ENCODE assay signal across 1 cellular context in genomic region chr2:171521361-171522056, GRCh38.
TF ChIP-seq lines count a peak whose summit lies in the region.

No MANE protein-coding gene starts in this region.

TF ChIP-seq in IMR-90, 13 proteins besides CTCF, POLR2A, EP300 and RAD21 (continued from another document):
- TF ChIP-seq, protein P1, sequence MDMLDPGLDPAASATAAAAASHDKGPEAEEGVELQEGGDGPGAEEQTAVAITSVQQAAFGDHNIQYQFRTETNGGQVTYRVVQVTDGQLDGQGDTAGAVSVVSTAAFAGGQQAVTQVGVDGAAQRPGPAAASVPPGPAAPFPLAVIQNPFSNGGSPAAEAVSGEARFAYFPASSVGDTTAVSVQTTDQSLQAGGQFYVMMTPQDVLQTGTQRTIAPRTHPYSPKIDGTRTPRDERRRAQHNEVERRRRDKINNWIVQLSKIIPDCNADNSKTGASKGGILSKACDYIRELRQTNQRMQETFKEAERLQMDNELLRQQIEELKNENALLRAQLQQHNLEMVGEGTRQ (IDR thresholded peaks at IDR 0.05; ENCODE audit: low read depth, low read length), result no peak
- TF ChIP-seq RCOR1 (IDR thresholded peaks at IDR 0.05; ENCODE audit: insufficient replicate concordance, low read length), result no peak
- no peak for TF ChIP-seq RFX5 (IDR thresholded peaks at IDR 0.05; ENCODE audit: low read depth, low read length)
- no peak for TF ChIP-seq MAFK (IDR thresholded peaks at IDR 0.05; ENCODE audit: low read depth, low read length)
- no peak for TF ChIP-seq FOS (IDR thresholded peaks at IDR 0.05; ENCODE audit: low read depth, low read length)
